In genomic region chr7:2805213-2806003, GRCh38 we compare ENCODE assay signal across 22 cellular contexts. TPM values are rescaled to one million over a fixed set of nuclear protein-coding genes. Genes with fewer than 3 reads are reported as not detected.
DNase-seq lines count a peak whose midpoint lies in the region; ATAC-seq and TF ChIP-seq lines count a peak whose summit lies in the region.
"Had no signal": no experiment of that assay in that cellular context is flagged by ENCODE, and none has a peak within 500 bp of the region (broad histone marks: within the 10 kb centered on the region; RNA-seq: fewer than 3 reads in every experiment).

No MANE protein-coding gene starts in this region.

- H3K4me1 ChIP-seq in adrenal gland (replicated peaks in 1 of 2) = peaks cover 18 to 69% of the 10 kb centered on the region in 2 donors

- 46 to 57% (median 51%) methylated on average over 19 of the region's 19 CpGs for WGBS in adrenal gland, 4 donors

- DNase-seq in HuH-7 (ENCODE audit: low spot score) = peak; percentile 56
- peak; percentile 62 to 89 (median 85) for DNase-seq in adrenal gland
- DNase-seq in left ventricle myocardium superior = peak; percentile 77
- peak; percentile 28 for DNase-seq in sciatic nerve (ENCODE audit: low spot score)
- DNase-seq in GM19240 (ENCODE audit: insufficient read length, low spot score) = no peak
- DNase-seq in NCI-H146 (lab: John Stamatoyannopoulos, UW) = no peak
- DNase-seq in AG20443 (ENCODE audit: low spot score) = no peak
- no peak for DNase-seq in RPMI8226
- DNase-seq: activated CD8-positive, alpha-beta T cell treated with anti-CD3 and anti-CD28 coated beads, Interleukin-2, amount 10 ng/mL, durations not matched to agents 7 days and 5 days; caudate nucleus; effector CD4-positive, alpha-beta T cell; HCEC 1CT; hippocampal formation; midbrain; MV-4-11; NCI-H1930; NCI-H345; nephron progenitor cell; NK-92 treated with Interleukin-12 subunit alpha and Interleukin-12 subunit beta, amount 100 ng/mL, for 24 hours; upper lobe of left lung had no signal

- peak overlapping the region; percentile 44 to 78 (median 66) for H3K27ac ChIP-seq in adrenal gland
- H3K27ac ChIP-seq: upper lobe of left lung had no signal

- no peaks in the 10 kb centered on the region for H3K27me3 ChIP-seq in adrenal gland
- H3K27me3 ChIP-seq: upper lobe of left lung had no signal

- no peaks in the 10 kb centered on the region for H3K9me3 ChIP-seq in adrenal gland (replicated peaks in 1 of 3)
- H3K9me3 ChIP-seq: upper lobe of left lung had no signal

- TF ChIP-seq POLR2A in adrenal gland (IDR thresholded peaks at IDR 0.05) = peak in 1 of 2 donors; percentile 75

- ATAC-seq in left ventricle myocardium superior (peak; percentile 83), sciatic nerve (no peak)
- ATAC-seq: activated CD8-positive, alpha-beta T cell treated with anti-CD3 and anti-CD28 coated beads, Interleukin-2, amount 10 ng/mL, durations not matched to agents 7 days and 5 days; CD8-positive, alpha-beta T cell; stimulated activated effector memory CD8-positive, alpha-beta T cell treated with anti-CD3 and anti-CD28 coated beads, Interleukin-12 subunit alpha, Interleukin-12 subunit beta, amount 100 ng/mL, for 72 hours had no signal

- no peak overlapping the region for H3K4me3 ChIP-seq in adrenal gland
- H3K4me3 ChIP-seq: upper lobe of left lung had no signal

- TF ChIP-seq CTCF in adrenal gland (IDR thresholded peaks at IDR 0.05) = no peak

- intact Hi-C loops in adrenal gland (cut with DNase I) = no loop called here
- intact Hi-C loops in left ventricle myocardium superior (cut with micrococcal nuclease) = no loop called here
- intact Hi-C loops in sciatic nerve (cut with DNase I) = no loop called here

- H3K36me3 ChIP-seq in adrenal gland (replicated peaks in 1 of 2) = no peaks in the 10 kb centered on the region
- H3K36me3 ChIP-seq: upper lobe of left lung had no signal

RNA-seq across cellular contexts. Expression of gene GNA12, which starts 38.7 kb away (rescaled TPM):
- 10 to 100 TPM; 34.1 to 65.1 (median 52.6) TPM for total RNA-seq in adrenal gland
- 10 to 100 TPM in 2 of 3 donors, 1 to 10 TPM in 1; 8.2 to 30.9 (median 16.9) TPM for polyA plus RNA-seq in adrenal gland
- 40.4 TPM for total RNA-seq in left ventricle myocardium superior
- 46.7 TPM for total RNA-seq in sciatic nerve

Comparison
In these comparisons a context has a peak if more than half of its experiments do, and no peak if none do; other contexts are left out.
1. DNase-seq: peak in HuH-7 (single experiment), adrenal gland (7 of 7), left ventricle myocardium superior (single experiment) and sciatic nerve (single experiment); none in GM19240 (single experiment), NCI-H146 (single experiment), AG20443 (single experiment) and RPMI8226 (single experiment).